Comparison of ENCODE assay signal across 19 cellular contexts in genomic region chr3:112976001-112976400, GRCh38. TPM values are rescaled to one million over a fixed set of nuclear protein-coding genes. Genes with fewer than 3 reads are reported as not detected.
DNase-seq lines count a peak whose midpoint lies in the region; ATAC-seq lines count a peak whose summit lies in the region.
"Had no signal": no experiment of that assay in that cellular context is flagged by ENCODE, and none has a peak within 500 bp of the region (broad histone marks: within the 10 kb centered on the region; RNA-seq: fewer than 3 reads in every experiment).

No MANE protein-coding gene starts in this region.

- H3K27ac Mint-ChIP-seq in IgD-negative memory B cell: peak overlapping the region; percentile 46 to 97 (median 88)
- H3K27ac Mint-ChIP-seq in activated T-helper 2 cell treated with anti-CD3 and anti-CD28 coated beads, Interferon-gamma antibody, Interleukin-2, Interleukin-4, amounts not matched to agents 10 μg/mL and 5 μg/mL and 100 μg/mL, durations not matched to agents 14 hours and 24 hours and 36 hours: peak overlapping the region; percentile 46

- no peaks in the 10 kb centered on the region for H3K27me3 Mint-ChIP-seq in activated T-cell treated with anti-CD3 and anti-CD28 coated beads, Interleukin-2, amount 50 U/mL, for 4 hours (ENCODE audit: low read depth)
- no peaks in the 10 kb centered on the region for H3K27me3 Mint-ChIP-seq in IgD-negative memory B cell
- peaks cover 3% of the 10 kb centered on the region for H3K27me3 Mint-ChIP-seq in activated T-helper 2 cell treated with anti-CD3 and anti-CD28 coated beads, Interferon-gamma antibody, Interleukin-2, Interleukin-4, amounts not matched to agents 10 μg/mL and 5 μg/mL and 100 μg/mL, durations not matched to agents 14 hours and 24 hours and 36 hours (ENCODE audit: low read depth)

- H3K4me1 Mint-ChIP-seq in activated T-cell treated with anti-CD3 and anti-CD28 coated beads, Interleukin-2, amount 50 U/mL, for 4 hours (ENCODE audit: low read depth): peaks cover 76% of the 10 kb centered on the region
- H3K4me1 Mint-ChIP-seq in IgD-negative memory B cell: peaks cover 50 to 66% (median 57%) of the 10 kb centered on the region in 3 donors
- peaks cover 64% of the 10 kb centered on the region for H3K4me1 Mint-ChIP-seq in activated T-helper 2 cell treated with anti-CD3 and anti-CD28 coated beads, Interferon-gamma antibody, Interleukin-2, Interleukin-4, amounts not matched to agents 10 μg/mL and 5 μg/mL and 100 μg/mL, durations not matched to agents 14 hours and 24 hours and 36 hours (ENCODE audit: low read depth)

- H3K4me3 Mint-ChIP-seq in activated T-cell treated with anti-CD3 and anti-CD28 coated beads, Interleukin-2, amount 50 U/mL, for 4 hours: peak overlapping the region; percentile 20
- H3K4me3 Mint-ChIP-seq in IgD-negative memory B cell: peak overlapping the region in 3 of 4 donors; percentile 61 to 85 (median 80)
- H3K4me3 Mint-ChIP-seq in activated T-helper 2 cell treated with anti-CD3 and anti-CD28 coated beads, Interferon-gamma antibody, Interleukin-2, Interleukin-4, amounts not matched to agents 10 μg/mL and 5 μg/mL and 100 μg/mL, durations not matched to agents 14 hours and 24 hours and 36 hours (ENCODE audit: low read depth): peak overlapping the region; percentile 51

- H3K9me3 Mint-ChIP-seq in activated T-cell treated with anti-CD3 and anti-CD28 coated beads, Interleukin-2, amount 50 U/mL, for 4 hours: no peaks in the 10 kb centered on the region
- H3K9me3 Mint-ChIP-seq in IgD-negative memory B cell: no peaks in the 10 kb centered on the region
- H3K9me3 Mint-ChIP-seq in activated T-helper 2 cell treated with anti-CD3 and anti-CD28 coated beads, Interferon-gamma antibody, Interleukin-2, Interleukin-4, amounts not matched to agents 10 μg/mL and 5 μg/mL and 100 μg/mL, durations not matched to agents 14 hours and 24 hours and 36 hours: no peaks in the 10 kb centered on the region

- no peak for ATAC-seq in activated T-cell treated with anti-CD3 and anti-CD28 coated beads, Interleukin-2, amount 50 U/mL, for 4 hours
- ATAC-seq in GM19324 (IDR thresholded peaks at IDR 0.05; ENCODE audit: low FRiP score, unreplicated experiment) (no peak), HG02759 (IDR thresholded peaks at IDR 0.05; ENCODE audit: unreplicated experiment) (no peak)
- ATAC-seq: heart right ventricle had no signal

- intact Hi-C loops in activated T-helper 2 cell treated with anti-CD3 and anti-CD28 coated beads, Interferon-gamma antibody, Interleukin-2, Interleukin-4, amounts not matched to agents 10 μg/mL and 5 μg/mL and 100 μg/mL, durations not matched to agents 14 hours and 24 hours and 36 hours (cut with micrococcal nuclease): no loop called here

- H3K36me3 Mint-ChIP-seq in activated T-cell treated with anti-CD3 and anti-CD28 coated beads, Interleukin-2, amount 50 U/mL, for 4 hours (ENCODE audit: insufficient read depth): no peaks in the 10 kb centered on the region
- no peaks in the 10 kb centered on the region for H3K36me3 Mint-ChIP-seq in IgD-negative memory B cell
- peaks cover 7% of the 10 kb centered on the region for H3K36me3 Mint-ChIP-seq in activated T-helper 2 cell treated with anti-CD3 and anti-CD28 coated beads, Interferon-gamma antibody, Interleukin-2, Interleukin-4, amounts not matched to agents 10 μg/mL and 5 μg/mL and 100 μg/mL, durations not matched to agents 14 hours and 24 hours and 36 hours (ENCODE audit: low read depth)

- no peak for DNase-seq in activated T-cell treated with anti-CD3 and anti-CD28 coated beads, Interleukin-2, amount 50 U/mL, for 4 hours
- DNase-seq in activated T-cell treated with anti-CD3 and anti-CD28 coated beads, Interleukin-2, amount 50 U/mL, for 48 hours: no peak
- DNase-seq in activated T-helper 2 cell treated with anti-CD3 and anti-CD28 coated beads, Interferon-gamma antibody, Interleukin-2, Interleukin-4, amounts not matched to agents 10 μg/mL and 5 μg/mL and 100 μg/mL, durations not matched to agents 14 hours and 24 hours and 36 hours (ENCODE audit: low spot score): no peak
- DNase-seq in renal cortical epithelial cell (ENCODE audit: low read depth) (peak; percentile 45), RPMI8226 (no peak)
- DNase-seq: GDM1, heart right ventricle, Karpas-422, mammary epithelial cell, NCI-H146, NCI-H226, SHP77, substantia nigra, T1000 had no signal

RNA-seq across cellular contexts. Expression of gene CD200R1, which starts 1.1 kb away (rescaled TPM):
- 1 to 10 TPM; 1.1 to 2.3 (median 1.2) TPM for total RNA-seq in activated T-cell treated with anti-CD3 and anti-CD28 coated beads, Interleukin-2, amount 50 U/mL, for 4 hours
- 8.5 TPM for polyA plus RNA-seq in IgD-negative memory B cell
- total RNA-seq in activated T-helper 2 cell treated with anti-CD3 and anti-CD28 coated beads, Interferon-gamma antibody, Interleukin-2, Interleukin-4, amounts not matched to agents 10 μg/mL and 5 μg/mL and 100 μg/mL, durations not matched to agents 14 hours and 24 hours and 36 hours: 3.4 and 4.1 TPM in 2 replicates
- 0.17 TPM in 1 of 2 replicates, not detected in the other for total RNA-seq in renal cortical epithelial cell
- total RNA-seq: bronchial epithelial cell, H1 had no signal
- polyA plus RNA-seq: mammary epithelial cell had no signal

RNA-seq across cellular contexts. Expression of gene GTPBP8, which starts 14.8 kb away (rescaled TPM):
- total RNA-seq in activated T-cell treated with anti-CD3 and anti-CD28 coated beads, Interleukin-2, amount 50 U/mL, for 4 hours: 10 to 100 TPM; 28.1 to 28.4 (median 28.1) TPM
- polyA plus RNA-seq in IgD-negative memory B cell: 18.8 TPM
- total RNA-seq in activated T-helper 2 cell treated with anti-CD3 and anti-CD28 coated beads, Interferon-gamma antibody, Interleukin-2, Interleukin-4, amounts not matched to agents 10 μg/mL and 5 μg/mL and 100 μg/mL, durations not matched to agents 14 hours and 24 hours and 36 hours: 17.6 and 22.7 TPM in 2 replicates
- total RNA-seq in renal cortical epithelial cell: 33.1 and 56.4 TPM in 2 replicates

Comparison
In these comparisons a context has a peak if more than half of its experiments do, and no peak if none do; other contexts are left out.
1. H3K4me3 Mint-ChIP-seq: peak in every context shown above with its lines; median percentile 80 in IgD-negative memory B cell; 51 in activated T-helper 2 cell treated with anti-CD3 and anti-CD28 coated beads, Interferon-gamma antibody, Interleukin-2, Interleukin-4, amounts not matched to agents 10 μg/mL and 5 μg/mL and 100 μg/mL, durations not matched to agents 14 hours and 24 hours and 36 hours; 20 in activated T-cell treated with anti-CD3 and anti-CD28 coated beads, Interleukin-2, amount 50 U/mL, for 4 hours.